1 cellular context compared by ENCODE assay signal in genomic region chr3:121748638-121749275, GRCh38.
TF ChIP-seq lines count a peak whose summit lies in the region.

No MANE protein-coding gene starts in this region.

TF ChIP-seq in HCT116, 20 proteins besides CTCF, POLR2A, EP300 and RAD21 (continued from another document):
- TF ChIP-seq REST (IDR thresholded peaks at IDR 0.05; ENCODE audit: low read depth) (no peak), SIN3A (IDR thresholded peaks at IDR 0.05; ENCODE audit: low read depth) (no peak), YY1 (IDR thresholded peaks at IDR 0.05; ENCODE audit: extremely low read depth, insufficient replicate concordance, low read depth, low read length) (no peak), JUND (IDR thresholded peaks at IDR 0.05) (no peak), CEBPB (IDR thresholded peaks at IDR 0.05; ENCODE audit: low read depth) (no peak)
